In the genomic region with DNA sequence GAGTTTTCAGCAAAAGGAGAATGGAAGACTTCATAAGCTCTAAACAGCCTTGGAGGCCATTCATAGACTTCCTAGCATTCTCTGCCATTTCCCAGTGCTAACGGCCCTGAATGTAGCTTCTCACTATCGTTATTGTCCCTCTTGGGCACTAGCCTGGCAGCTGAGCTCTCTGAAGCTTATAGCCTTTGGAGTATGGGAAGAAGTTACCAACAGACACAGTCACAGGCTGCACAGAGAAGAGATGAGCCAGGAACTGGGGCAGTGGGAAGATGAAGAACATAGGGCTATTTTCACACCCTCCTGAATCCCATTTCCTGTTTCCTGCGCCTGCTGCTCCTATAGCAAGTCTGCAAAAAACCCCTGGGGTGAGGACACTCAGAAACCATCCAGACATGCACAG, we compare ENCODE assay signal across 12 cellular contexts. TPM values are rescaled to one million over a fixed set of nuclear protein-coding genes. Genes with fewer than 3 reads are reported as not detected.
DNase-seq lines count a peak whose midpoint lies in the region; ATAC-seq and TF ChIP-seq lines count a peak whose summit lies in the region.
"Had no signal": no experiment of that assay in that cellular context is flagged by ENCODE, and none has a peak within 500 bp of the region (broad histone marks: within the 10 kb centered on the region; RNA-seq: fewer than 3 reads in every experiment).

No MANE protein-coding gene starts in this region.

- H3K27me3 ChIP-seq in heart left ventricle: no peaks in the 10 kb centered on the region
- no peaks in the 10 kb centered on the region for H3K27me3 ChIP-seq in CD4-positive, alpha-beta T cell (ENCODE audit: control insufficient read depth, insufficient read depth, low read length)

- H3K27ac Mint-ChIP-seq in mesothelial cell of epicardium: peak overlapping the region; percentile 97
- H3K27ac Mint-ChIP-seq in CD4-positive, alpha-beta T cell: no peak overlapping the region

- DNase-seq in heart left ventricle (no peak), Right ventricle myocardium inferior (ENCODE audit: missing footprints) (no peak), dermis blood vessel endothelial cell (peak; percentile 9), mesothelial cell of epicardium (ENCODE audit: low spot score in 2 of 2, unreplicated experiment in 2 of 2) (no peak), GM20000 (ENCODE audit: low spot score) (no peak)
- no peak for DNase-seq in CD4-positive, alpha-beta T cell
- DNase-seq: activated T-cell treated with anti-CD3 and anti-CD28 coated beads, Interleukin-2, amount 50 U/mL, for 1 hour; GF-D8; stimulated activated CD4-positive, alpha-beta T cell treated with anti-CD3 and anti-CD28 coated beads, Interleukin-2, amount 100 ng/mL, for 48 hours had no signal

- H3K4me1 ChIP-seq in heart left ventricle: peaks cover 0 to 50% (median 29%) of the 10 kb centered on the region in 12 donors

- intact Hi-C loops in heart left ventricle (cut with DNase I) (no loop called here), Right ventricle myocardium inferior (cut with DNase I) (loop anchor here (2.0 kb wide), 1 partner anchor 29 kb away; the partner anchor contains the start of gene EPC2)
- intact Hi-C loops in CD4-positive, alpha-beta T cell (cut with DNase I, micrococcal nuclease): no loop called here

- H3K27me3 Mint-ChIP-seq in mesothelial cell of epicardium (ENCODE audit: low read depth): no peaks in the 10 kb centered on the region
- no peaks in the 10 kb centered on the region for H3K27me3 Mint-ChIP-seq in CD4-positive, alpha-beta T cell

- peaks cover 27% of the 10 kb centered on the region for H3K4me1 Mint-ChIP-seq in mesothelial cell of epicardium
- no peaks in the 10 kb centered on the region for H3K4me1 Mint-ChIP-seq in CD4-positive, alpha-beta T cell (ENCODE audit: low read depth)

- H3K27ac ChIP-seq in heart left ventricle: peak overlapping the region in 11 of 12 donors; percentile 34 to 83 (median 65)
- no peak overlapping the region for H3K27ac ChIP-seq in CD4-positive, alpha-beta T cell (ENCODE audit: low read depth, low read length)
- H3K27ac ChIP-seq: VCaP had no signal

- H3K4me3 Mint-ChIP-seq in mesothelial cell of epicardium: no peak overlapping the region
- H3K4me3 Mint-ChIP-seq in CD4-positive, alpha-beta T cell: no peak overlapping the region

- H3K9me3 ChIP-seq in heart left ventricle: no peaks in the 10 kb centered on the region
- H3K9me3 ChIP-seq in CD4-positive, alpha-beta T cell (ENCODE audit: control insufficient read depth, low read length): no peaks in the 10 kb centered on the region

- TF ChIP-seq POLR2A in heart left ventricle (IDR thresholded peaks at IDR 0.05): no peak

- H3K36me3 ChIP-seq in heart left ventricle: no peaks in the 10 kb centered on the region

- H3K36me3 Mint-ChIP-seq in mesothelial cell of epicardium: no peaks in the 10 kb centered on the region
- H3K36me3 Mint-ChIP-seq in CD4-positive, alpha-beta T cell (ENCODE audit: low read depth): no peaks in the 10 kb centered on the region

- POLR2A ChIA-PET in CD4-positive, alpha-beta T cell (lab: Charles Lee): interaction anchor here (0.6 to 1.9 kb wide), 2 partner anchors 88 to 91 kb away, joined by 3 to 6 read pairs; no protein-coding TSS in a partner anchor

- TF ChIP-seq CTCF in heart left ventricle (IDR thresholded peaks at IDR 0.05) (no peak), mesothelial cell of epicardium (IDR thresholded peaks at IDR 0.05; ENCODE audit: unreplicated experiment) (no peak), GM20000 (IDR thresholded peaks at IDR 0.05; ENCODE audit: extremely low read depth, missing control alignments) (no peak)
- TF ChIP-seq CTCF in CD4-positive, alpha-beta T cell (IDR thresholded peaks at IDR 0.05): no peak

- no peak overlapping the region for H3K4me3 ChIP-seq in heart left ventricle

- CTCF ChIA-PET in CD4-positive, alpha-beta T cell (lab: Charles Lee): no interaction called here

- ATAC-seq in heart left ventricle (peak in 2 of 4 donors; percentile 16 to 21), Right ventricle myocardium inferior (no peak), GM19395 (IDR thresholded peaks at IDR 0.05; ENCODE audit: unreplicated experiment) (no peak), HG03354 (IDR thresholded peaks at IDR 0.05; ENCODE audit: poor library complexity, severe bottlenecking, unreplicated experiment) (no peak)
- ATAC-seq in CD4-positive, alpha-beta T cell (ENCODE audit: poor library complexity): no peak

- WGBS in heart left ventricle, 4 donors: 14 to 32% (median 26%) methylated on average over 3 of the region's 3 CpGs

- H3K9me3 Mint-ChIP-seq in mesothelial cell of epicardium: no peaks in the 10 kb centered on the region
- H3K9me3 Mint-ChIP-seq in CD4-positive, alpha-beta T cell: peaks cover 2% of the 10 kb centered on the region

RNA-seq across cellular contexts. Expression of gene EPC2, which starts 29.1 kb away (rescaled TPM):
- 10 to 100 TPM; 13.4 to 27.1 (median 19.9) TPM for total RNA-seq in heart left ventricle
- 1 to 10 TPM; 5.6 to 9.7 TPM for polyA plus RNA-seq in heart left ventricle
- 18.6 TPM for total RNA-seq in Right ventricle myocardium inferior
- total RNA-seq in dermis blood vessel endothelial cell: 20.9 and 26.6 TPM in 2 replicates
- 43.8 to 45.6 TPM (median 45.3 TPM) in 3 replicates for total RNA-seq in mesothelial cell of epicardium
- 10 to 100 TPM; 79.6 to 85.5 TPM for total RNA-seq in CD4-positive, alpha-beta T cell
